18 cellular contexts compared by ENCODE assay signal in the genomic region with DNA sequence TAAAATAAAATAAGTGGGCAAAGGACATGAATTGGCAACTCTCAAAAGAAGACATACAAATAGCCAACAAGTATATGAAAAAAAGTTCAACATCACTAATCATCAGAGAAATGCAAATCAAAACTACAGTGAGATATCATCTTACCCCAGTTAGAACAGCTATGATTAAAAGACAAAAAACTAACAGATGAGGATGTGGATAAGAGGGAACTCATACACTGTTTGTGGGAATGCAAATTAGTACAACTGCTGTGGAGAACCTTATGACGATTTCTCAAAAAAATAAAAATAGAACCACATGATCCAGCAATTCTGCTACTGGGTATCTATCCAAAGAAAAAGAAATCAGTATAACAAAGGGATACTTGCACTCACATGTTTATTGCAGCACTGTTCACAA. TPM values are rescaled to one million over a fixed set of nuclear protein-coding genes. Genes with fewer than 3 reads are reported as not detected.
DNase-seq lines count a peak whose midpoint lies in the region; ATAC-seq, FAIRE-seq and TF ChIP-seq lines count a peak whose summit lies in the region.
"Had no signal": no experiment of that assay in that cellular context is flagged by ENCODE, and none has a peak within 500 bp of the region (broad histone marks: within the 10 kb centered on the region; RNA-seq: fewer than 3 reads in every experiment).

No MANE protein-coding gene starts in this region.

- H3K9me3 ChIP-seq in upper lobe of left lung: no peaks in the 10 kb centered on the region
- H3K9me3 ChIP-seq: SK-N-SH, uterus had no signal

- TF ChIP-seq POLR2A in upper lobe of left lung (IDR thresholded peaks at IDR 0.05) (no peak), GM12892 (IDR thresholded peaks at IDR 0.05; ENCODE audit: low read depth, low read length) (no peak)

- H3K4me3 ChIP-seq in upper lobe of left lung: no peak overlapping the region
- H3K4me3 ChIP-seq: uterus had no signal

- no peaks in the 10 kb centered on the region for H3K4me1 ChIP-seq in upper lobe of left lung
- H3K4me1 ChIP-seq: uterus had no signal

- no peak for TF ChIP-seq EP300 in upper lobe of left lung (IDR thresholded peaks at IDR 0.05)

- intact Hi-C loops in sciatic nerve (cut with DNase I): no loop called here

- H3K27ac ChIP-seq in upper lobe of left lung: no peak overlapping the region
- H3K27ac ChIP-seq: uterus had no signal

- DNase-seq in NAMALWA (ENCODE audit: low spot score) (peak; percentile 23), sciatic nerve (ENCODE audit: low spot score) (no peak), upper lobe of left lung (no peak), pons (ENCODE audit: low spot score) (no peak), GM12892 (ENCODE audit: insufficient read length) (no peak)
- DNase-seq: activated CD4-positive, alpha-beta T cell treated with anti-CD3 and anti-CD28 coated beads for 36 hours; DMS79; effector memory CD4-positive, alpha-beta T cell; H9; NCI-H2081; SK-N-SH; stimulated activated CD8-positive, alpha-beta memory T cell treated with anti-CD3 and anti-CD28 coated beads, Interleukin-4, amount 100 ng/mL, for 48 hours; uterus had no signal

- ATAC-seq in GM18499 (IDR thresholded peaks at IDR 0.05; ENCODE audit: insufficient read depth, unreplicated experiment) (peak; percentile 66), GM19452 (IDR thresholded peaks at IDR 0.05; ENCODE audit: unreplicated experiment) (peak; percentile 76), HG02981 (IDR thresholded peaks at IDR 0.05; ENCODE audit: unreplicated experiment) (peak; percentile 57), sciatic nerve (no peak), upper lobe of left lung (ENCODE audit: low FRiP score in 2 of 2) (no peak)
- ATAC-seq: activated CD4-positive, alpha-beta T cell treated with anti-CD3 and anti-CD28 coated beads for 36 hours; HepG2; left lobe of liver had no signal

- no peak for FAIRE-seq in GM12892 (lab: Jason Lieb, UNC)
- FAIRE-seq: HepG2 had no signal

- WGBS in upper lobe of left lung, 2 donors: 50 to 70% methylated on average over 1 of the region's 1 CpG

- no peaks in the 10 kb centered on the region for H3K36me3 ChIP-seq in upper lobe of left lung
- H3K36me3 ChIP-seq: uterus had no signal

- H3K27me3 ChIP-seq in upper lobe of left lung: no peaks in the 10 kb centered on the region
- H3K27me3 ChIP-seq: uterus had no signal

- TF ChIP-seq CTCF in upper lobe of left lung (IDR thresholded peaks at IDR 0.05): no peak

RNA-seq across cellular contexts. Expression of a gene that starts 28.7 kb away (rescaled TPM):
- total RNA-seq in sciatic nerve: 1.9 TPM
- 10 to 100 TPM in 4 of 6 donors, 1 to 10 TPM in 1, under 1 TPM in 1; 0.29 to 85.3 (median 12.1) TPM for total RNA-seq in upper lobe of left lung
- polyA plus RNA-seq in GM12892 (2012; ENCODE audit: missing spikeins): 0.28 TPM

Comparison
In these comparisons a context has a peak if more than half of its experiments do, and no peak if none do; other contexts are left out.
1. ATAC-seq: peak in GM18499 (single experiment), GM19452 (single experiment) and HG02981 (single experiment); none in sciatic nerve (single experiment) and upper lobe of left lung (0 of 2).